29 cellular contexts compared by ENCODE assay signal in genomic region chr9:115349542-115349941, GRCh38.
DNase-seq lines count a peak whose midpoint lies in the region; ATAC-seq and TF ChIP-seq lines count a peak whose summit lies in the region.
"Had no signal": no experiment of that assay in that cellular context is flagged by ENCODE, and none has a peak within 500 bp of the region (broad histone marks: within the 10 kb centered on the region; RNA-seq: fewer than 3 reads in every experiment).

No MANE protein-coding gene starts in this region.

- TF ChIP-seq CTCF in AG10803 (conservative IDR thresholded peaks at IDR 0.05; ENCODE audit: low read length) (no peak), choroid plexus epithelial cell (conservative IDR thresholded peaks at IDR 0.05; ENCODE audit: low read depth, low read length) (no peak)

- peak; percentile 23 for DNase-seq in AG10803 (ENCODE audit: low read depth)
- DNase-seq in M059J (ENCODE audit: low read depth) = peak; percentile 39
- peak; percentile 43 for DNase-seq in choroid plexus epithelial cell (ENCODE audit: low read depth)
- DNase-seq in iris pigment epithelial cell (ENCODE audit: low read depth) = peak; percentile 34
- DNase-seq in NCI-H146 treated with DMSO at 0.1 percent for 48 hours (lab: John Stamatoyannopoulos, UW; ENCODE audit: unreplicated experiment) = no peak
- DNase-seq in DMS114 treated with DMSO at 0.1 percent for 48 hours (lab: John Stamatoyannopoulos, UW; ENCODE audit: unreplicated experiment) = no peak
- DNase-seq: activated CD4-positive, CD25-positive, alpha-beta regulatory T cell treated with anti-CD3 and anti-CD28 coated beads, Interleukin-2, amount 50 U/mL, for 72 hours; activated CD8-positive, alpha-beta T cell treated with anti-CD3 and anti-CD28 coated beads for 36 hours; central memory CD4-positive, alpha-beta T cell; dermis blood vessel endothelial cell; foreskin melanocyte; KBM-7; MM.1S; NCI-H1417 treated with DMSO at 0.1 percent for 48 hours; NCI-H2107; NCI-H446; NCI-H82; sigmoid colon; stimulated activated naive CD8-positive, alpha-beta T cell treated with anti-CD3 and anti-CD28 coated beads, Interleukin-15, Interleukin-2, amounts not matched to agents 100 U/mL and 50 U/mL, for 24 hours; T-helper 17 cell; uterus had no signal

- H3K4me3 ChIP-seq in AG10803 (ENCODE audit: low read length) (no peak overlapping the region), choroid plexus epithelial cell (ENCODE audit: low read depth, low read length) (no peak overlapping the region)
- H3K4me3 ChIP-seq: ascending aorta, hepatocyte, prostate gland, sigmoid colon, SK-N-MC, uterus had no signal

- ATAC-seq in HG03432 (IDR thresholded peaks at IDR 0.05; ENCODE audit: unreplicated experiment) (no peak), HG02885 (IDR thresholded peaks at IDR 0.05; ENCODE audit: poor library complexity, unreplicated experiment) (no peak)
- ATAC-seq: activated CD8-positive, alpha-beta T cell treated with anti-CD3 and anti-CD28 coated beads for 36 hours; activated naive CD4-positive, alpha-beta T cell treated with anti-CD3 and anti-CD28 coated beads, Interleukin-2, amount 50 U/mL, for 72 hours; activated T-helper 17 cell treated with anti-CD3 and anti-CD28 coated beads, Interleukin-2, amount 50 U/mL, for 72 hours; stimulated activated naive CD8-positive, alpha-beta T cell treated with anti-CD3 and anti-CD28 coated beads, Interleukin-15, Interleukin-2, amounts not matched to agents 100 U/mL and 50 U/mL, for 24 hours; T-helper 17 cell had no signal

Comparison
In these comparisons a context has a peak if more than half of its experiments do, and no peak if none do; other contexts are left out.
1. DNase-seq: peak in AG10803 (single experiment), M059J (single experiment), choroid plexus epithelial cell (single experiment) and iris pigment epithelial cell (single experiment); none in NCI-H146 treated with DMSO at 0.1 percent for 48 hours (single experiment) and DMS114 treated with DMSO at 0.1 percent for 48 hours (single experiment).